ENCODE assay signal across 2 cellular contexts in the genomic region with DNA sequence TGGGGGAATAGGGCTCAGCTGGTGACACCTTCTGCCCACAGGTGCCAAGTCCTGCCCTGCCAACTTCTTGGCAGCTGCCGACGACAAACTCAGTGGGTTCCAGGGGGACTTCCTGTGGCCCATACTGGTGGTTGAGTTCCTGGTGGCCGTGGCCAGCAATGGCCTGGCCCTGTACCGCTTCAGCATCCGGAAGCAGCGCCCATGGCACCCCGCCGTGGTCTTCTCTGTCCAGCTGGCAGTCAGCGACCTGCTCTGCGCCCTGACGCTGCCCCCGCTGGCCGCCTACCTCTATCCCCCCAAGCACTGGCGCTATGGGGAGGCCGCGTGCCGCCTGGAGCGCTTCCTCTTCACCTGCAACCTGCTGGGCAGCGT.
A peak's percentile ranks its signal among the peaks of the same experiment; 100 is the strongest.
TF ChIP-seq lines count a peak whose summit lies in the region.

No MANE protein-coding gene starts in this region.

TF ChIP-seq in GM23338, 12 proteins besides CTCF, POLR2A, EP300 and RAD21 (continues in another document):
- TF ChIP-seq ZNF331 (CRISPR knock-in tag; IDR thresholded peaks at IDR 0.05; ENCODE audit: low read depth) (no peak), EZH2phosphoT487 (IDR thresholded peaks at IDR 0.05; ENCODE audit: unreplicated experiment) (no peak), EZH2 (IDR thresholded peaks at IDR 0.05; ENCODE audit: low read depth, unreplicated experiment) (no peak), POLR2AphosphoS5 (IDR thresholded peaks at IDR 0.05; ENCODE audit: low read depth) (no peak), STAT1 (IDR thresholded peaks at IDR 0.05; ENCODE audit: unreplicated experiment) (no peak), ZNF114 (CRISPR knock-in tag; IDR thresholded peaks at IDR 0.05) (no peak), NANOG (IDR thresholded peaks at IDR 0.05; ENCODE audit: borderline replicate concordance) (no peak), JUNB (IDR thresholded peaks at IDR 0.05; ENCODE audit: unreplicated experiment) (no peak)
- TF ChIP-seq, protein P1, sequence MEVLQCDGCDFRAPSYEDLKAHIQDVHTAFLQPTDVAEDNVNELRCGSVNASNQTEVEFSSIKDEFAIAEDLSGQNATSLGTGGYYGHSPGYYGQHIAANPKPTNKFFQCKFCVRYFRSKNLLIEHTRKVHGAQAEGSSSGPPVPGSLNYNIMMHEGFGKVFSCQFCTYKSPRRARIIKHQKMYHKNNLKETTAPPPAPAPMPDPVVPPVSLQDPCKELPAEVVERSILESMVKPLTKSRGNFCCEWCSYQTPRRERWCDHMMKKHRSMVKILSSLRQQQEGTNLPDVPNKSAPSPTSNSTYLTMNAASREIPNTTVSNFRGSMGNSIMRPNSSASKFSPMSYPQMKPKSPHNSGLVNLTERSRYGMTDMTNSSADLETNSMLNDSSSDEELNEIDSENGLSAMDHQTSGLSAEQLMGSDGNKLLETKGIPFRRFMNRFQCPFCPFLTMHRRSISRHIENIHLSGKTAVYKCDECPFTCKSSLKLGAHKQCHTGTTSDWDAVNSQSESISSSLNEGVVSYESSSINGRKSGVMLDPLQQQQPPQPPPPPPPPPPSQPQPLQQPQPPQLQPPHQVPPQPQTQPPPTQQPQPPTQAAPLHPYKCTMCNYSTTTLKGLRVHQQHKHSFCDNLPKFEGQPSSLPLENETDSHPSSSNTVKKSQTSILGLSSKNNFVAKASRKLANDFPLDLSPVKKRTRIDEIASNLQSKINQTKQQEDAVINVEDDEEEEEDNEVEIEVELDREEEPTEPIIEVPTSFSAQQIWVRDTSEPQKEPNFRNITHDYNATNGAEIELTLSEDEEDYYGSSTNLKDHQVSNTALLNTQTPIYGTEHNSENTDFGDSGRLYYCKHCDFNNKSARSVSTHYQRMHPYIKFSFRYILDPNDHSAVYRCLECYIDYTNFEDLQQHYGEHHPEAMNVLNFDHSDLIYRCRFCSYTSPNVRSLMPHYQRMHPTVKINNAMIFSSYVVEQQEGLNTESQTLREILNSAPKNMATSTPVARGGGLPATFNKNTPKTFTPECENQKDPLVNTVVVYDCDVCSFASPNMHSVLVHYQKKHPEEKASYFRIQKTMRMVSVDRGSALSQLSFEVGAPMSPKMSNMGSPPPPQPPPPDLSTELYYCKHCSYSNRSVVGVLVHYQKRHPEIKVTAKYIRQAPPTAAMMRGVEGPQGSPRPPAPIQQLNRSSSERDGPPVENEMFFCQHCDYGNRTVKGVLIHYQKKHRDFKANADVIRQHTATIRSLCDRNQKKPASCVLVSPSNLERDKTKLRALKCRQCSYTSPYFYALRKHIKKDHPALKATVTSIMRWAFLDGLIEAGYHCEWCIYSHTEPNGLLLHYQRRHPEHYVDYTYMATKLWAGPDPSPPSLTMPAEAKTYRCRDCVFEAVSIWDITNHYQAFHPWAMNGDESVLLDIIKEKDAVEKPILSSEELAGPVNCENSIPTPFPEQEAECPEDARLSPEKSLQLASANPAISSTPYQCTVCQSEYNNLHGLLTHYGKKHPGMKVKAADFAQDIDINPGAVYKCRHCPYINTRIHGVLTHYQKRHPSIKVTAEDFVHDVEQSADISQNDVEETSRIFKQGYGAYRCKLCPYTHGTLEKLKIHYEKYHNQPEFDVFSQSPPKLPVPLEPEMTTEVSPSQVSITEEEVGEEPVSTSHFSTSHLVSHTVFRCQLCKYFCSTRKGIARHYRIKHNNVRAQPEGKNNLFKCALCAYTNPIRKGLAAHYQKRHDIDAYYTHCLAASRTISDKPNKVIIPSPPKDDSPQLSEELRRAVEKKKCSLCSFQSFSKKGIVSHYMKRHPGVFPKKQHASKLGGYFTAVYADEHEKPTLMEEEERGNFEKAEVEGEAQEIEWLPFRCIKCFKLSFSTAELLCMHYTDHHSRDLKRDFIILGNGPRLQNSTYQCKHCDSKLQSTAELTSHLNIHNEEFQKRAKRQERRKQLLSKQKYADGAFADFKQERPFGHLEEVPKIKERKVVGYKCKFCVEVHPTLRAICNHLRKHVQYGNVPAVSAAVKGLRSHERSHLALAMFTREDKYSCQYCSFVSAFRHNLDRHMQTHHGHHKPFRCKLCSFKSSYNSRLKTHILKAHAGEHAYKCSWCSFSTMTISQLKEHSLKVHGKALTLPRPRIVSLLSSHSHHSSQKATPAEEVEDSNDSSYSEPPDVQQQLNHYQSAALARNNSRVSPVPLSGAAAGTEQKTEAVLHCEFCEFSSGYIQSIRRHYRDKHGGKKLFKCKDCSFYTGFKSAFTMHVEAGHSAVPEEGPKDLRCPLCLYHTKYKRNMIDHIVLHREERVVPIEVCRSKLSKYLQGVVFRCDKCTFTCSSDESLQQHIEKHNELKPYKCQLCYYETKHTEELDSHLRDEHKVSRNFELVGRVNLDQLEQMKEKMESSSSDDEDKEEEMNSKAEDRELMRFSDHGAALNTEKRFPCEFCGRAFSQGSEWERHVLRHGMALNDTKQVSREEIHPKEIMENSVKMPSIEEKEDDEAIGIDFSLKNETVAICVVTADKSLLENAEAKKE (CRISPR knock-in tag; IDR thresholded peaks at IDR 0.05): no peak
- TF ChIP-seq, protein P2, sequence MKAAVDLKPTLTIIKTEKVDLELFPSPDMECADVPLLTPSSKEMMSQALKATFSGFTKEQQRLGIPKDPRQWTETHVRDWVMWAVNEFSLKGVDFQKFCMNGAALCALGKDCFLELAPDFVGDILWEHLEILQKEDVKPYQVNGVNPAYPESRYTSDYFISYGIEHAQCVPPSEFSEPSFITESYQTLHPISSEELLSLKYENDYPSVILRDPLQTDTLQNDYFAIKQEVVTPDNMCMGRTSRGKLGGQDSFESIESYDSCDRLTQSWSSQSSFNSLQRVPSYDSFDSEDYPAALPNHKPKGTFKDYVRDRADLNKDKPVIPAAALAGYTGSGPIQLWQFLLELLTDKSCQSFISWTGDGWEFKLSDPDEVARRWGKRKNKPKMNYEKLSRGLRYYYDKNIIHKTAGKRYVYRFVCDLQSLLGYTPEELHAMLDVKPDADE (IDR thresholded peaks at IDR 0.05): no peak

TF ChIP-seq in HepG2, 621 proteins besides CTCF, POLR2A, EP300 and RAD21 (continues in another document):
- TF ChIP-seq ZNF782 (CRISPR knock-in tag; IDR thresholded peaks at IDR 0.05; ENCODE audit: borderline replicate concordance) (0 out of 2 replicates have a peak, but pooled peaks have one; percentile 51), ZFX (CRISPR knock-in tag; IDR thresholded peaks at IDR 0.05; ENCODE audit: low read depth) (no peak), RBFOX2 (IDR thresholded peaks at IDR 0.05; ENCODE audit: low read depth, low read length) (no peak), PHF20 (CRISPR knock-in tag; IDR thresholded peaks at IDR 0.05) (no peak), ZNF615 (CRISPR knock-in tag; IDR thresholded peaks at IDR 0.05; ENCODE audit: borderline replicate concordance) (no peak), ZNF296 (CRISPR knock-in tag; conservative IDR thresholded peaks at IDR 0.05) (no peak), ZNF264 (CRISPR knock-in tag; IDR thresholded peaks at IDR 0.05) (no peak), ISL2 (CRISPR knock-in tag; IDR thresholded peaks at IDR 0.05) (0 out of 2 replicates have a peak, but pooled peaks have one; percentile 3), DNMT3B (CRISPR knock-in tag; conservative IDR thresholded peaks at IDR 0.05) (no peak), FOXM1 (CRISPR knock-in tag; IDR thresholded peaks at IDR 0.05) (no peak), FOXP1 (IDR thresholded peaks at IDR 0.05) (no peak), FOXP1 (CRISPR knock-in tag; IDR thresholded peaks at IDR 0.05) (no peak), ZNF33B (CRISPR knock-in tag; IDR thresholded peaks at IDR 0.05) (no peak), NR1H2 (CRISPR knock-in tag; IDR thresholded peaks at IDR 0.05; ENCODE audit: borderline replicate concordance, low read depth) (no peak), ZNF761 (CRISPR knock-in tag; conservative IDR thresholded peaks at IDR 0.05) (no peak), FOSL1 (CRISPR knock-in tag; IDR thresholded peaks at IDR 0.05; ENCODE audit: borderline replicate concordance) (no peak), CREB1 (IDR thresholded peaks at IDR 0.05) (no peak), CREB1 (CRISPR knock-in tag; IDR thresholded peaks at IDR 0.05) (no peak), ZNF709 (CRISPR knock-in tag; IDR thresholded peaks at IDR 0.05) (no peak), MATR3 (CRISPR knock-in tag; IDR thresholded peaks at IDR 0.05) (0 out of 2 replicates have a peak, but pooled peaks have one; percentile 31), MTA1 (CRISPR knock-in tag; IDR thresholded peaks at IDR 0.05; ENCODE audit: borderline replicate concordance) (0 out of 2 replicates have a peak, but pooled peaks have one; percentile 27), MYC (CRISPR knock-in tag; IDR thresholded peaks at IDR 0.05; ENCODE audit: borderline replicate concordance) (no peak), NPAS2 (CRISPR knock-in tag; IDR thresholded peaks at IDR 0.05; ENCODE audit: borderline replicate concordance) (no peak), SETDB1 (CRISPR knock-in tag; IDR thresholded peaks at IDR 0.05; ENCODE audit: borderline replicate concordance) (no peak), PTBP1 (IDR thresholded peaks at IDR 0.05; ENCODE audit: low read depth, low read length, poor library complexity, severe bottlenecking) (peak; percentile 39), RARG (CRISPR knock-in tag; IDR thresholded peaks at IDR 0.05; ENCODE audit: low read depth) (no peak), ATF1 (CRISPR knock-in tag; IDR thresholded peaks at IDR 0.05) (no peak), IKZF4 (CRISPR knock-in tag; IDR thresholded peaks at IDR 0.05; ENCODE audit: borderline replicate concordance, low read depth, not compliant biosample characterization) (no peak), ELF3 (CRISPR knock-in tag; IDR thresholded peaks at IDR 0.05) (no peak), ZNF230 (CRISPR knock-in tag; IDR thresholded peaks at IDR 0.05) (0 out of 2 replicates have a peak, but pooled peaks have one; percentile 33), ZNF451 (CRISPR knock-in tag; IDR thresholded peaks at IDR 0.05) (no peak), KLF9 (CRISPR knock-in tag; IDR thresholded peaks at IDR 0.05; ENCODE audit: low read depth) (no peak), ZFP82 (CRISPR knock-in tag; IDR thresholded peaks at IDR 0.05; ENCODE audit: borderline replicate concordance) (no peak)
- TF ChIP-seq, protein P3, sequence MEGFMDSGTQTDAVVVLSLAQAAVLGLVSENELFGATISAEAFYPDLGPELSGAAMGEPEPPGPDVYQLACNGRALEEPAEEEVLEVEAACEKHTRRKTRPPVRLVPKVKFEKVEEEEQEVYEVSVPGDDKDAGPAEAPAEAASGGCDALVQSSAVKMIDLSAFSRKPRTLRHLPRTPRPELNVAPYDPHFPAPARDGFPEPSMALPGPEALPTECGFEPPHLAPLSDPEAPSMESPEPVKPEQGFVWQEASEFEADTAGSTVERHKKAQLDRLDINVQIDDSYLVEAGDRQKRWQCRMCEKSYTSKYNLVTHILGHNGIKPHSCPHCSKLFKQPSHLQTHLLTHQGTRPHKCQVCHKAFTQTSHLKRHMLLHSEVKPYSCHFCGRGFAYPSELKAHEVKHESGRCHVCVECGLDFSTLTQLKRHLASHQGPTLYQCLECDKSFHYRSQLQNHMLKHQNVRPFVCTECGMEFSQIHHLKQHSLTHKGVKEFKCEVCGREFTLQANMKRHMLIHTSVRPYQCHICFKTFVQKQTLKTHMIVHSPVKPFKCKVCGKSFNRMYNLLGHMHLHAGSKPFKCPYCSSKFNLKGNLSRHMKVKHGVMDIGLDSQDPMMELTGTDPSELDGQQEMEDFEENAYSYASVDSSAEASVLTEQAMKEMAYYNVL (CRISPR knock-in tag; IDR thresholded peaks at IDR 0.05; ENCODE audit: borderline replicate concordance): no peak
- TF ChIP-seq, protein P4, sequence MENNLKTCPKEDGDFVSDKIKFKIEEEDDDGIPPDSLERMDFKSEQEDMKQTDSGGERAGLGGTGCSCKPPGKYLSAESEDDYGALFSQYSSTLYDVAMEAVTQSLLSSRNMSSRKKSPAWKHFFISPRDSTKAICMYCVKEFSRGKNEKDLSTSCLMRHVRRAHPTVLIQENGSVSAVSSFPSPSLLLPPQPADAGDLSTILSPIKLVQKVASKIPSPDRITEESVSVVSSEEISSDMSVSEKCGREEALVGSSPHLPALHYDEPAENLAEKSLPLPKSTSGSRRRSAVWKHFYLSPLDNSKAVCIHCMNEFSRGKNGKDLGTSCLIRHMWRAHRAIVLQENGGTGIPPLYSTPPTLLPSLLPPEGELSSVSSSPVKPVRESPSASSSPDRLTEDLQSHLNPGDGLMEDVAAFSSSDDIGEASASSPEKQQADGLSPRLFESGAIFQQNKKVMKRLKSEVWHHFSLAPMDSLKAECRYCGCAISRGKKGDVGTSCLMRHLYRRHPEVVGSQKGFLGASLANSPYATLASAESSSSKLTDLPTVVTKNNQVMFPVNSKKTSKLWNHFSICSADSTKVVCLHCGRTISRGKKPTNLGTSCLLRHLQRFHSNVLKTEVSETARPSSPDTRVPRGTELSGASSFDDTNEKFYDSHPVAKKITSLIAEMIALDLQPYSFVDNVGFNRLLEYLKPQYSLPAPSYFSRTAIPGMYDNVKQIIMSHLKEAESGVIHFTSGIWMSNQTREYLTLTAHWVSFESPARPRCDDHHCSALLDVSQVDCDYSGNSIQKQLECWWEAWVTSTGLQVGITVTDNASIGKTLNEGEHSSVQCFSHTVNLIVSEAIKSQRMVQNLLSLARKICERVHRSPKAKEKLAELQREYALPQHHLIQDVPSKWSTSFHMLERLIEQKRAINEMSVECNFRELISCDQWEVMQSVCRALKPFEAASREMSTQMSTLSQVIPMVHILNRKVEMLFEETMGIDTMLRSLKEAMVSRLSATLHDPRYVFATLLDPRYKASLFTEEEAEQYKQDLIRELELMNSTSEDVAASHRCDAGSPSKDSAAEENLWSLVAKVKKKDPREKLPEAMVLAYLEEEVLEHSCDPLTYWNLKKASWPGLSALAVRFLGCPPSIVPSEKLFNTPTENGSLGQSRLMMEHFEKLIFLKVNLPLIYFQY (CRISPR knock-in tag; IDR thresholded peaks at IDR 0.05; ENCODE audit: borderline replicate concordance): no peak
- TF ChIP-seq, protein P5, sequence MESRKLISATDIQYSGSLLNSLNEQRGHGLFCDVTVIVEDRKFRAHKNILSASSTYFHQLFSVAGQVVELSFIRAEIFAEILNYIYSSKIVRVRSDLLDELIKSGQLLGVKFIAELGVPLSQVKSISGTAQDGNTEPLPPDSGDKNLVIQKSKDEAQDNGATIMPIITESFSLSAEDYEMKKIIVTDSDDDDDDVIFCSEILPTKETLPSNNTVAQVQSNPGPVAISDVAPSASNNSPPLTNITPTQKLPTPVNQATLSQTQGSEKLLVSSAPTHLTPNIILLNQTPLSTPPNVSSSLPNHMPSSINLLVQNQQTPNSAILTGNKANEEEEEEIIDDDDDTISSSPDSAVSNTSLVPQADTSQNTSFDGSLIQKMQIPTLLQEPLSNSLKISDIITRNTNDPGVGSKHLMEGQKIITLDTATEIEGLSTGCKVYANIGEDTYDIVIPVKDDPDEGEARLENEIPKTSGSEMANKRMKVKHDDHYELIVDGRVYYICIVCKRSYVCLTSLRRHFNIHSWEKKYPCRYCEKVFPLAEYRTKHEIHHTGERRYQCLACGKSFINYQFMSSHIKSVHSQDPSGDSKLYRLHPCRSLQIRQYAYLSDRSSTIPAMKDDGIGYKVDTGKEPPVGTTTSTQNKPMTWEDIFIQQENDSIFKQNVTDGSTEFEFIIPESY (CRISPR knock-in tag; IDR thresholded peaks at IDR 0.05): peak; percentile 97
- TF ChIP-seq, protein P6, sequence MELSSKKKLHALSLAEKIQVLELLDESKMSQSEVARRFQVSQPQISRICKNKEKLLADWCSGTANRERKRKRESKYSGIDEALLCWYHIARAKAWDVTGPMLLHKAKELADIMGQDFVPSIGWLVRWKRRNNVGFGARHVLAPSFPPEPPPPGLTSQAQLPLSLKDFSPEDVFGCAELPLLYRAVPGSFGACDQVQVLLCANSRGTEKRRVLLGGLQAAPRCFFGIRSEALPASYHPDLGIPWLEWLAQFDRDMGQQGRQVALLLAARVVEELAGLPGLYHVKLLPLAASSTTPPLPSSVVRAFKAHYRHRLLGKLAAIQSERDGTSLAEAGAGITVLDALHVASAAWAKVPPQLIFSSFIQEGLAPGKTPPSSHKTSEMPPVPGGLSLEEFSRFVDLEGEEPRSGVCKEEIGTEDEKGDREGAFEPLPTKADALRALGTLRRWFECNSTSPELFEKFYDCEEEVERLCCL (CRISPR knock-in tag; IDR thresholded peaks at IDR 0.05; ENCODE audit: borderline replicate concordance): peak; percentile 34; the same call in 1 of the 2 replicates
